Comparison of ENCODE assay signal across 8 cellular contexts in genomic region chr1:66380452-66381212, GRCh38.
DNase-seq lines count a peak whose midpoint lies in the region; ATAC-seq lines count a peak whose summit lies in the region.

No MANE protein-coding gene starts in this region.

- intact Hi-C loops in posterior vena cava (cut with DNase I), result no loop called here

- peak; percentile 89 for ATAC-seq in HG03060 (IDR thresholded peaks at IDR 0.05; ENCODE audit: low read depth, unreplicated experiment)
- ATAC-seq in stimulated activated naive CD8-positive, alpha-beta T cell treated with anti-CD3 and anti-CD28 coated beads, Interleukin-15, Interleukin-2, amounts not matched to agents 100 U/mL and 50 U/mL, for 24 hours, result peak; percentile 88

- peak; percentile 28 for DNase-seq in stimulated activated naive CD4-positive, alpha-beta T cell treated with Interleukin-2 at 50 U/mL for 16 hours (lab: John Stamatoyannopoulos, UW)
- DNase-seq in stimulated activated naive CD4-positive, alpha-beta T cell (lab: John Stamatoyannopoulos, UW), result no peak
- DNase-seq in SKM-1 treated with dmso at 0.1 percent for 144 hours (lab: John Stamatoyannopoulos, UW; ENCODE audit: unreplicated experiment), result peak; percentile 38
- peak; percentile 43 for DNase-seq in stimulated activated naive CD8-positive, alpha-beta T cell treated with anti-CD3 and anti-CD28 coated beads, Interleukin-15, Interleukin-2, amounts not matched to agents 100 U/mL and 50 U/mL, for 24 hours
- DNase-seq in posterior vena cava (ENCODE audit: low spot score), result no peak
- DNase-seq in cerebellar nuclear complex (lab: John Stamatoyannopoulos, UW), result no peak
- no peak for DNase-seq in NCI-H345 (lab: John Stamatoyannopoulos, UW)

Comparison
In these comparisons a context has a peak if more than half of its experiments do, and no peak if none do; other contexts are left out.
1. DNase-seq: peak in stimulated activated naive CD4-positive, alpha-beta T cell treated with Interleukin-2 at 50 U/mL for 16 hours (single experiment), SKM-1 treated with dmso at 0.1 percent for 144 hours (single experiment) and stimulated activated naive CD8-positive, alpha-beta T cell treated with anti-CD3 and anti-CD28 coated beads, Interleukin-15, Interleukin-2, amounts not matched to agents 100 U/mL and 50 U/mL, for 24 hours (single experiment); none in stimulated activated naive CD4-positive, alpha-beta T cell (0 of 6), posterior vena cava (single experiment), cerebellar nuclear complex (0 of 2) and NCI-H345 (single experiment).